8 cellular contexts compared by ENCODE assay signal in the genomic region with DNA sequence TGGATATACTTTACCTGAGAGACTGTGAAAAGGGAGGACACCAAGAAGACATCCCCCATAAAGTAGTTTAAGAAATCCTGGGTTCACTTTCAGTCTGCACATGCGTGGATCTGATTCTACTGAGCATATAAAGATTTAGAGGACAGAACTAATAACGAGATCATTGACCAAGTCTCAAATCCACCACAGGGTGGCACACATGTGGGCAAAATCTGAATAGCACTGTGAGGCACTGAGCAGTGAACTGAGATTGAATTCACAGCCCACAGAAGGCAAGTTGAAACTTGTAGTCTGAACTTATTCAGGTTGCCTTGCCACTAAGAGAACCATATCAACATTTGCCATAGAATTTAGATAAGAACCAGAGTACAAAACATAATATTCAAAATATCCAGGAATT.
DNase-seq lines count a peak whose midpoint lies in the region; ATAC-seq and TF ChIP-seq lines count a peak whose summit lies in the region.

No MANE protein-coding gene starts in this region.

- peak; percentile 8 for DNase-seq in COLO668 (lab: John Stamatoyannopoulos, UW; ENCODE audit: unreplicated experiment)
- peak; percentile 48 for DNase-seq in NCI-H510A (lab: John Stamatoyannopoulos, UW)
- peak; percentile 58 for DNase-seq in astrocyte of the spinal cord (ENCODE audit: low read depth, low spot score)
- peak in 1 of 2 donors; percentile 24 for DNase-seq in left colon
- DNase-seq in osteoblast (ENCODE audit: insufficient read length, low spot score, missing footprints): no peak
- no peak for DNase-seq in NCI-H2029 (lab: John Stamatoyannopoulos, UW)

- H3K27ac ChIP-seq in osteoblast (ENCODE audit: low read depth, low read length): no peak overlapping the region

- H3K9me3 ChIP-seq in osteoblast (ENCODE audit: low read depth, low read length): no peaks in the 10 kb centered on the region

- H3K4me3 ChIP-seq in astrocyte of the spinal cord (ENCODE audit: low read depth, low read length) (no peak overlapping the region), osteoblast (ENCODE audit: insufficient read depth, low read length) (no peak overlapping the region)

- in situ Hi-C loops in astrocyte of the spinal cord (cut with HindIII; ENCODE audit: low sequenced_read_pairs): no loop called here

- no peaks in the 10 kb centered on the region for H3K36me3 ChIP-seq in osteoblast (ENCODE audit: insufficient read depth, low read length)

- H3K27me3 ChIP-seq in osteoblast (ENCODE audit: insufficient read depth, low read length): no peaks in the 10 kb centered on the region

- H4K20me1 ChIP-seq in osteoblast (ENCODE audit: insufficient read depth, low read length): no peaks in the 10 kb centered on the region

- H3K4me2 ChIP-seq in osteoblast (ENCODE audit: insufficient read depth, low read length): no peak overlapping the region

- H3K4me1 ChIP-seq in osteoblast (ENCODE audit: insufficient read depth, low read length): no peaks in the 10 kb centered on the region

- TF ChIP-seq CTCF in astrocyte of the spinal cord (IDR thresholded peaks at IDR 0.05; ENCODE audit: low read depth, low read length) (peak; percentile 48), osteoblast (IDR thresholded peaks at IDR 0.05; ENCODE audit: extremely low read depth, low read depth, low read length) (no peak)

- no peaks in the 10 kb centered on the region for H3K79me2 ChIP-seq in osteoblast (ENCODE audit: insufficient read depth, low read length)

- H2AFZ ChIP-seq in osteoblast (ENCODE audit: low read length): no peak overlapping the region

- ATAC-seq in GM18907 (IDR thresholded peaks at IDR 0.05; ENCODE audit: unreplicated experiment): peak; percentile 95
- peak; percentile 69 for ATAC-seq in HG03064 (IDR thresholded peaks at IDR 0.05; ENCODE audit: low read depth, unreplicated experiment)
- ATAC-seq in left colon: peak; percentile 85

- intact Hi-C loops in left colon (cut with DNase I, micrococcal nuclease): no loop called here

Comparison
In these comparisons a context has a peak if more than half of its experiments do, and no peak if none do; other contexts are left out.
1. DNase-seq: peak in COLO668 (single experiment), NCI-H510A (single experiment) and astrocyte of the spinal cord (single experiment); none in osteoblast (single experiment) and NCI-H2029 (single experiment).
2. Peak in every context shown above with its lines, with median percentiles within 50 percentile points of each other: ATAC-seq.